In genomic region chr4:31349907-31350306, GRCh38 we compare ENCODE assay signal across 2 cellular contexts.
TF ChIP-seq lines count a peak whose summit lies in the region.

No MANE protein-coding gene starts in this region.

TF ChIP-seq in H1, 55 proteins besides CTCF, POLR2A, EP300 and RAD21:
- TF ChIP-seq EGR1 (IDR thresholded peaks at IDR 0.05; ENCODE audit: borderline replicate concordance, low read depth, low read length) (no peak), GTF2F1 (IDR thresholded peaks at IDR 0.05; ENCODE audit: borderline replicate concordance, low read depth, low read length) (no peak), TCF12 (IDR thresholded peaks at IDR 0.05; ENCODE audit: low read depth, low read length) (no peak), BRCA1 (IDR thresholded peaks at IDR 0.05; ENCODE audit: low read depth, low read length) (no peak), EZH2 (IDR thresholded peaks at IDR 0.05; ENCODE audit: low read depth, low read length, severe bottlenecking) (no peak), YY1 (IDR thresholded peaks at IDR 0.05; ENCODE audit: low read depth, low read length) (no peak), ZNF274 (IDR thresholded peaks at IDR 0.05; ENCODE audit: borderline replicate concordance, extremely low read depth, low read length) (no peak), ASH2L (IDR thresholded peaks at IDR 0.05; ENCODE audit: low read length) (no peak), FOSL1 (IDR thresholded peaks at IDR 0.05; ENCODE audit: insufficient read depth, low read depth, low read length) (no peak), TAF1 (IDR thresholded peaks at IDR 0.05; ENCODE audit: low read depth, low read length) (no peak), TBP (IDR thresholded peaks at IDR 0.05; ENCODE audit: low read depth, low read length) (no peak), PHF8 (conservative IDR thresholded peaks at IDR 0.05; ENCODE audit: low read depth, low read length) (no peak), MAFK (IDR thresholded peaks at IDR 0.05; ENCODE audit: low read depth, low read length) (no peak), RFX5 (IDR thresholded peaks at IDR 0.05; ENCODE audit: borderline replicate concordance, low read depth, low read length) (no peak), POLR2AphosphoS5 (IDR thresholded peaks at IDR 0.05; ENCODE audit: low read depth, low read length) (no peak), E2F6 (IDR thresholded peaks at IDR 0.05) (no peak), RXRA (IDR thresholded peaks at IDR 0.05; ENCODE audit: insufficient read depth, low read depth, low read length) (no peak)

TF ChIP-seq in HEK293T, 16 proteins besides CTCF, POLR2A, EP300 and RAD21:
- TF ChIP-seq FOXA1 (IDR thresholded peaks at IDR 0.05) (no peak), ARNT (IDR thresholded peaks at IDR 0.05) (no peak), TARDBP (IDR thresholded peaks at IDR 0.05) (no peak), FOXM1 (IDR thresholded peaks at IDR 0.05; ENCODE audit: borderline replicate concordance) (no peak), LEF1 (IDR thresholded peaks at IDR 0.05; ENCODE audit: borderline replicate concordance) (no peak), ELF4 (IDR thresholded peaks at IDR 0.05) (no peak), FOXK2 (IDR thresholded peaks at IDR 0.05) (no peak), PKNOX1 (IDR thresholded peaks at IDR 0.05) (no peak), SP1 (IDR thresholded peaks at IDR 0.05) (no peak), SUZ12 (IDR thresholded peaks at IDR 0.05) (no peak), HDGF (IDR thresholded peaks at IDR 0.05; ENCODE audit: borderline replicate concordance) (no peak), BHLHE40 (IDR thresholded peaks at IDR 0.05; ENCODE audit: borderline replicate concordance) (no peak), L3MBTL2 (conservative IDR thresholded peaks at IDR 0.05) (no peak)
